Comparison of ENCODE assay signal across 27 cellular contexts in the genomic region with DNA sequence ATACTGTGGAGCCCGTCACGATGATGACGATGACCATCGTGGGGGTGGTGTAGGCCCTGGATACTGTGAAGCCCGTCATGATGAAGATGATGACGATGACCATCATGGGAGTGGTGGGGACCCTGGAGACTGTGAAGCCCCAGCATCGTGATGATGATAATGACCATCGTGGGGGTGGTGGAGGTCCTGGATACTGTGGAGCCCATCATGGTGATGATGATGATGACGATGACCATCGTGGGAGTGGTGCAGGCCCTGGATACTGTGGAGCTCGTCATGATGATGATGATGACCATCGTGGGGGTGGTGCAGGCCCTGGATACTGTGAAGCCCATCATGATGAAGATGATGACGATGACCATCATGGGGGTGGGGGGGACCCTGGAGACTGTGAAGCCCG.
"Had no signal": no experiment of that assay in that cellular context is flagged by ENCODE, and none has a peak within 500 bp of the region (broad histone marks: within the 10 kb centered on the region; RNA-seq: fewer than 3 reads in every experiment).

No MANE protein-coding gene starts in this region.

- H3K9ac ChIP-seq: neural progenitor cell, parathyroid adenoma had no signal

- H3K27me3 ChIP-seq: neural progenitor cell, ovary, testis, tibial artery, transverse colon, upper lobe of right lung, uterus had no signal

- H3K4me1 ChIP-seq: neural progenitor cell, parathyroid adenoma, psoas muscle, spleen, suprapubic skin, testis, tibial artery, transverse colon, upper lobe of right lung, uterus had no signal

- DNase-seq: natural killer cell; occipital lobe; ovary; psoas muscle; right cardiac atrium; spleen; stimulated activated CD4-positive, alpha-beta T cell treated with anti-CD3 and anti-CD28 coated beads, Interleukin-12 subunit alpha, Interleukin-12 subunit beta, amount 100 ng/mL, for 4 hours; stimulated activated CD4-positive, alpha-beta T cell treated with anti-CD3 and anti-CD28 coated beads, Interleukin-1b, Interleukin-23, amount 100 ng/mL, for 48 hours; stimulated activated CD4-positive, alpha-beta T cell treated with anti-CD3 and anti-CD28 coated beads, Interleukin-4, amount 100 ng/mL, for 1 hour; stimulated activated CD4-positive, alpha-beta T cell treated with anti-CD3 and anti-CD28 coated beads, Interleukin-4, amount 100 ng/mL, for 4 hours; stimulated activated CD8-positive, alpha-beta memory T cell treated with anti-CD3 and anti-CD28 coated beads, Interleukin-4, amount 100 ng/mL, for 48 hours; stimulated activated naive CD4-positive, alpha-beta T cell; stimulated activated naive CD8-positive, alpha-beta T cell treated with anti-CD3 and anti-CD28 coated beads, Interleukin-15, amount 100 ng/mL, for 72 hours; stimulated activated naive CD8-positive, alpha-beta T cell treated with anti-CD3 and anti-CD28 coated beads, Interleukin-15, Interleukin-2, amounts not matched to agents 100 U/mL and 50 U/mL, for 24 hours; substantia nigra; testis; tibial artery; transverse colon; upper lobe of right lung; uterus had no signal

- H3K4me2 ChIP-seq: neural progenitor cell, smooth muscle cell had no signal

- H3K79me2 ChIP-seq: parathyroid adenoma had no signal

- H3K9me3 ChIP-seq: ovary, psoas muscle, testis, tibial artery, transverse colon, upper lobe of right lung, uterus had no signal

- H3K4me3 ChIP-seq: neural progenitor cell, ovary, psoas muscle, skin epidermis, smooth muscle cell, spleen, suprapubic skin, testis, tibial artery, transverse colon, upper lobe of right lung, uterus had no signal

- H3K36me3 ChIP-seq: neural progenitor cell, ovary, spleen, suprapubic skin, tibial artery, transverse colon, upper lobe of right lung, uterus had no signal

- ATAC-seq: natural killer cell; psoas muscle; right cardiac atrium; sciatic nerve; stimulated activated memory B cell treated with anti-CD40 and anti-IgM and Interleukin-4, amounts not matched to agents 10 μg/mL and 1 μg/mL and 100 μg/mL, for 72 hours; stimulated activated naive CD8-positive, alpha-beta T cell treated with anti-CD3 and anti-CD28 coated beads, Interleukin-15, amount 100 ng/mL, for 72 hours; stimulated activated naive CD8-positive, alpha-beta T cell treated with anti-CD3 and anti-CD28 coated beads, Interleukin-15, Interleukin-2, amounts not matched to agents 100 U/mL and 50 U/mL, for 24 hours; upper lobe of right lung had no signal

- H2AFZ ChIP-seq: neural progenitor cell, parathyroid adenoma had no signal

- H3K27ac ChIP-seq: neural progenitor cell, ovary, parathyroid adenoma, psoas muscle, skin epidermis, spleen, suprapubic skin, testis, tibial artery, transverse colon, upper lobe of right lung, uterus had no signal
